Comparison of ENCODE assay signal across 26 cellular contexts in genomic region chr15:28996289-28996688, GRCh38.
"Had no signal": no experiment of that assay in that cellular context is flagged by ENCODE, and none has a peak within 500 bp of the region (broad histone marks: within the 10 kb centered on the region; RNA-seq: fewer than 3 reads in every experiment).

No MANE protein-coding gene starts in this region.

- H3K9me3 ChIP-seq: adrenal gland, breast epithelium, testis, vagina had no signal

- FAIRE-seq: astrocyte, endometrium, small intestine had no signal

- H3K36me3 ChIP-seq: adrenal gland, breast epithelium, vagina had no signal

- H3K9me3 Mint-ChIP-seq: activated B cell treated with CpG ODN at 0.5 μM for 24 hours; activated CD4-positive, alpha-beta memory T cell treated with anti-CD3 and anti-CD28 coated beads, Interleukin-2, amount 10 ng/mL, durations not matched to agents 7 days and 5 days; activated naive CD4-positive, alpha-beta T cell treated with anti-CD3 and anti-CD28 coated beads, Interleukin-2, amount 10 ng/mL, durations not matched to agents 7 days and 5 days; stimulated activated effector memory CD8-positive, alpha-beta T cell treated with anti-CD3 and anti-CD28 coated beads, Interleukin-12 subunit alpha, Interleukin-12 subunit beta, amount 100 ng/mL, for 72 hours; stimulated activated naive CD8-positive, alpha-beta T cell treated with anti-CD3 and anti-CD28 coated beads, Interleukin-15, amount 100 ng/mL, for 72 hours had no signal

- ATAC-seq: activated CD8-positive, alpha-beta memory T cell treated with anti-CD3 and anti-CD28 coated beads, Interleukin-2, amount 10 ng/mL, durations not matched to agents 7 days and 5 days; left ventricle myocardium superior; sciatic nerve; stimulated activated effector memory CD8-positive, alpha-beta T cell treated with anti-CD3 and anti-CD28 coated beads, Interleukin-12 subunit alpha, Interleukin-12 subunit beta, amount 100 ng/mL, for 72 hours; stimulated activated naive CD8-positive, alpha-beta T cell treated with anti-CD3 and anti-CD28 coated beads, Interleukin-15, amount 100 ng/mL, for 72 hours; T-helper 17 cell had no signal

- H3K27ac Mint-ChIP-seq: activated B cell treated with CpG ODN at 0.5 μM for 24 hours; activated CD4-positive, alpha-beta memory T cell treated with anti-CD3 and anti-CD28 coated beads, Interleukin-2, amount 10 ng/mL, durations not matched to agents 7 days and 5 days; activated CD8-positive, alpha-beta memory T cell treated with anti-CD3 and anti-CD28 coated beads, Interleukin-2, amount 10 ng/mL, durations not matched to agents 7 days and 5 days; activated naive CD4-positive, alpha-beta T cell treated with anti-CD3 and anti-CD28 coated beads, Interleukin-2, amount 10 ng/mL, durations not matched to agents 7 days and 5 days; nephron; stimulated activated effector memory CD8-positive, alpha-beta T cell treated with anti-CD3 and anti-CD28 coated beads, Interleukin-12 subunit alpha, Interleukin-12 subunit beta, amount 100 ng/mL, for 72 hours; T-helper 17 cell had no signal

- H3K4me3 ChIP-seq: adrenal gland, breast epithelium, testis, vagina had no signal

- H3K36me3 Mint-ChIP-seq: activated CD8-positive, alpha-beta memory T cell treated with anti-CD3 and anti-CD28 coated beads, Interleukin-2, amount 10 ng/mL, durations not matched to agents 7 days and 5 days; stimulated activated effector memory CD8-positive, alpha-beta T cell treated with anti-CD3 and anti-CD28 coated beads, Interleukin-12 subunit alpha, Interleukin-12 subunit beta, amount 100 ng/mL, for 72 hours had no signal

- H3K4me1 ChIP-seq: adrenal gland, breast epithelium, vagina had no signal

- DNase-seq: activated B cell treated with CpG ODN at 0.5 μM for 24 hours; activated CD4-positive, alpha-beta memory T cell treated with anti-CD3 and anti-CD28 coated beads, Interleukin-2, amount 10 ng/mL, durations not matched to agents 7 days and 5 days; activated CD4-positive, alpha-beta T cell treated with anti-CD3 and anti-CD28 coated beads for 48 hours; activated CD8-positive, alpha-beta memory T cell treated with anti-CD3 and anti-CD28 coated beads, Interleukin-2, amount 10 ng/mL, durations not matched to agents 7 days and 5 days; activated effector memory CD4-positive, alpha-beta T cell treated with anti-CD3 and anti-CD28 coated beads, Interleukin-2, amount 50 U/mL, for 16 hours; activated naive CD4-positive, alpha-beta T cell treated with anti-CD3 and anti-CD28 coated beads, Interleukin-2, amount 10 ng/mL, durations not matched to agents 7 days and 5 days; activated T-cell treated with anti-CD3 and anti-CD28 coated beads for 4 hours; adrenal gland; effector CD4-positive, alpha-beta T cell; left ventricle myocardium superior; mammary epithelial cell; occipital lobe; small intestine; stimulated activated CD4-positive, alpha-beta T cell treated with anti-CD3 and anti-CD28 coated beads, Interleukin-2, amount 100 ng/mL, for 24 hours; stimulated activated naive CD8-positive, alpha-beta T cell treated with anti-CD3 and anti-CD28 coated beads, Interleukin-15, amount 100 ng/mL, for 72 hours; SW 1271; T-helper 17 cell; testis; trophoblast cell had no signal

- H3K27ac ChIP-seq: adrenal gland, breast epithelium, testis, vagina had no signal

- H3K27me3 Mint-ChIP-seq: activated B cell treated with CpG ODN at 0.5 μM for 24 hours; activated CD4-positive, alpha-beta memory T cell treated with anti-CD3 and anti-CD28 coated beads, Interleukin-2, amount 10 ng/mL, durations not matched to agents 7 days and 5 days; activated CD8-positive, alpha-beta memory T cell treated with anti-CD3 and anti-CD28 coated beads, Interleukin-2, amount 10 ng/mL, durations not matched to agents 7 days and 5 days; activated naive CD4-positive, alpha-beta T cell treated with anti-CD3 and anti-CD28 coated beads, Interleukin-2, amount 10 ng/mL, durations not matched to agents 7 days and 5 days; stimulated activated naive CD8-positive, alpha-beta T cell treated with anti-CD3 and anti-CD28 coated beads, Interleukin-15, amount 100 ng/mL, for 72 hours; T-helper 17 cell had no signal

- H3K27me3 ChIP-seq: adrenal gland, breast epithelium, testis, vagina had no signal

- H3K4me1 Mint-ChIP-seq: activated B cell treated with CpG ODN at 0.5 μM for 24 hours had no signal

- H3K4me3 Mint-ChIP-seq: activated B cell treated with CpG ODN at 0.5 μM for 24 hours; activated CD4-positive, alpha-beta memory T cell treated with anti-CD3 and anti-CD28 coated beads, Interleukin-2, amount 10 ng/mL, durations not matched to agents 7 days and 5 days; activated CD8-positive, alpha-beta memory T cell treated with anti-CD3 and anti-CD28 coated beads, Interleukin-2, amount 10 ng/mL, durations not matched to agents 7 days and 5 days; activated naive CD4-positive, alpha-beta T cell treated with anti-CD3 and anti-CD28 coated beads, Interleukin-2, amount 10 ng/mL, durations not matched to agents 7 days and 5 days; nephron; stimulated activated effector memory CD8-positive, alpha-beta T cell treated with anti-CD3 and anti-CD28 coated beads, Interleukin-12 subunit alpha, Interleukin-12 subunit beta, amount 100 ng/mL, for 72 hours; stimulated activated naive CD8-positive, alpha-beta T cell treated with anti-CD3 and anti-CD28 coated beads, Interleukin-15, amount 100 ng/mL, for 72 hours; T-helper 17 cell had no signal
